ENCODE assay signal across 9 cellular contexts in genomic region chr12:119115296-119115905, GRCh38.
DNase-seq lines count a peak whose midpoint lies in the region; ATAC-seq and TF ChIP-seq lines count a peak whose summit lies in the region.
"Had no signal": no experiment of that assay in that cellular context is flagged by ENCODE, and none has a peak within 500 bp of the region (broad histone marks: within the 10 kb centered on the region; RNA-seq: fewer than 3 reads in every experiment).

No MANE protein-coding gene starts in this region.

- no peak for ATAC-seq in HG03520 (IDR thresholded peaks at IDR 0.05; ENCODE audit: unreplicated experiment)

- no peak overlapping the region for H3K27ac Mint-ChIP-seq in activated T-cell treated with anti-CD3 and anti-CD28 coated beads, Interleukin-2, amount 50 U/mL, for 24 hours

- H3K36me3 ChIP-seq in effector memory CD4-positive, alpha-beta T cell (ENCODE audit: control insufficient read depth, insufficient read depth, low read length) = no peaks in the 10 kb centered on the region

- H3K4me3 ChIP-seq in Jurkat, Clone E6-1 (ENCODE audit: low read length) = no peak overlapping the region
- H3K4me3 ChIP-seq in epithelial cell of esophagus (ENCODE audit: low read length) = no peak overlapping the region
- no peak overlapping the region for H3K4me3 ChIP-seq in effector memory CD4-positive, alpha-beta T cell (ENCODE audit: insufficient read depth, low read depth, low read length, poor library complexity, severe bottlenecking)

- no peak overlapping the region for H3K4me3 Mint-ChIP-seq in activated T-cell treated with anti-CD3 and anti-CD28 coated beads, Interleukin-2, amount 50 U/mL, for 24 hours
- H3K4me3 Mint-ChIP-seq: central memory CD8-positive, alpha-beta T cell had no signal

- H3K27me3 ChIP-seq in effector memory CD4-positive, alpha-beta T cell (replicated peaks; ENCODE audit: control insufficient read depth, insufficient read depth, low read length, poor library complexity, severe bottlenecking) = no peaks in the 10 kb centered on the region

- no peaks in the 10 kb centered on the region for H3K36me3 Mint-ChIP-seq in activated T-cell treated with anti-CD3 and anti-CD28 coated beads, Interleukin-2, amount 50 U/mL, for 24 hours (ENCODE audit: low read depth)

- no peaks in the 10 kb centered on the region for H3K9me3 Mint-ChIP-seq in activated T-cell treated with anti-CD3 and anti-CD28 coated beads, Interleukin-2, amount 50 U/mL, for 24 hours

- no peak overlapping the region for H3K27ac ChIP-seq in RWPE1
- H3K27ac ChIP-seq in effector memory CD4-positive, alpha-beta T cell (ENCODE audit: insufficient read depth, low read length, poor library complexity, severe bottlenecking) = no peak overlapping the region

- H3K27me3 Mint-ChIP-seq in activated T-cell treated with anti-CD3 and anti-CD28 coated beads, Interleukin-2, amount 50 U/mL, for 24 hours = peaks cover 6% of the 10 kb centered on the region

- no peaks in the 10 kb centered on the region for H3K4me1 Mint-ChIP-seq in activated T-cell treated with anti-CD3 and anti-CD28 coated beads, Interleukin-2, amount 50 U/mL, for 24 hours (ENCODE audit: low read depth)
- H3K4me1 Mint-ChIP-seq: central memory CD8-positive, alpha-beta T cell had no signal

- TF ChIP-seq CTCF in RWPE1 (conservative IDR thresholded peaks at IDR 0.05; ENCODE audit: low read depth) (peak; percentile 85), epithelial cell of esophagus (IDR thresholded peaks at IDR 0.05; ENCODE audit: insufficient read depth, low read depth, low read length, missing control alignments) (peak; percentile 72)

- POLR2A ChIA-PET in RWPE1 (lab: Yijun Ruan, JAX; ENCODE audit: low non-redundant PET) = no interaction called here

- peak; percentile 6 for DNase-seq in activated T-cell treated with anti-CD3 and anti-CD28 coated beads for 24 hours (ENCODE audit: low read depth)
- no peak for DNase-seq in activated T-cell treated with anti-CD3 and anti-CD28 coated beads, Interleukin-2, amount 50 U/mL, for 24 hours
- DNase-seq in Jurkat, Clone E6-1 (ENCODE audit: low read depth, low spot score) = peak; percentile 38
- peak; percentile 30 for DNase-seq in RWPE1 (ENCODE audit: low spot score)
- peak; percentile 26 for DNase-seq in epithelial cell of esophagus (ENCODE audit: low read depth)
- peak; percentile 32 for DNase-seq in mucosa of gallbladder (ENCODE audit: low spot score)
- DNase-seq in effector memory CD4-positive, alpha-beta T cell = no peak

- CTCF ChIA-PET in RWPE1 (lab: Yijun Ruan, JAX) = no interaction called here

- H3K4me1 ChIP-seq in effector memory CD4-positive, alpha-beta T cell (ENCODE audit: control insufficient read depth, insufficient read depth, low read length, poor library complexity, severe bottlenecking) = no peaks in the 10 kb centered on the region

- no peaks in the 10 kb centered on the region for H3K9me3 ChIP-seq in effector memory CD4-positive, alpha-beta T cell (ENCODE audit: control insufficient read depth, low read length)

Comparison
In these comparisons a context has a peak if more than half of its experiments do, and no peak if none do; other contexts are left out.
1. DNase-seq: peak in activated T-cell treated with anti-CD3 and anti-CD28 coated beads for 24 hours (single experiment), Jurkat, Clone E6-1 (single experiment), RWPE1 (single experiment), epithelial cell of esophagus (single experiment) and mucosa of gallbladder (single experiment); none in activated T-cell treated with anti-CD3 and anti-CD28 coated beads, Interleukin-2, amount 50 U/mL, for 24 hours (single experiment) and effector memory CD4-positive, alpha-beta T cell (0 of 3).